27 cellular contexts compared by ENCODE assay signal in genomic region chr4:122163301-122163700, GRCh38. TPM values are rescaled to one million over a fixed set of nuclear protein-coding genes. Genes with fewer than 3 reads are reported as not detected.
DNase-seq lines count a peak whose midpoint lies in the region; ATAC-seq, FAIRE-seq and TF ChIP-seq lines count a peak whose summit lies in the region.
"Had no signal": no experiment of that assay in that cellular context is flagged by ENCODE, and none has a peak within 500 bp of the region (broad histone marks: within the 10 kb centered on the region; RNA-seq: fewer than 3 reads in every experiment).

No MANE protein-coding gene starts in this region.

- H3K9me3 Mint-ChIP-seq in activated T-helper 17 cell treated with anti-CD3 and anti-CD28 coated beads, Interleukin-2, amount 50 U/mL, for 72 hours, result no peaks in the 10 kb centered on the region
- no peaks in the 10 kb centered on the region for H3K9me3 Mint-ChIP-seq in activated naive CD4-positive, alpha-beta T cell treated with anti-CD3 and anti-CD28 coated beads for 36 hours
- H3K9me3 Mint-ChIP-seq: activated T-cell treated with anti-CD3 and anti-CD28 coated beads, Interleukin-2, amount 50 U/mL, for 24 hours; natural killer cell; T-cell had no signal

- H3K36me3 Mint-ChIP-seq in activated T-helper 17 cell treated with anti-CD3 and anti-CD28 coated beads, Interleukin-2, amount 50 U/mL, for 72 hours (ENCODE audit: low read depth), result peaks cover 29% of the 10 kb centered on the region
- peaks cover 8% of the 10 kb centered on the region for H3K36me3 Mint-ChIP-seq in activated naive CD4-positive, alpha-beta T cell treated with anti-CD3 and anti-CD28 coated beads for 36 hours (ENCODE audit: low read depth)
- H3K36me3 Mint-ChIP-seq: natural killer cell had no signal

- peak overlapping the region; percentile 25 for H3K27ac Mint-ChIP-seq in activated T-helper 17 cell treated with anti-CD3 and anti-CD28 coated beads, Interleukin-2, amount 50 U/mL, for 72 hours
- no peak overlapping the region for H3K27ac Mint-ChIP-seq in activated naive CD4-positive, alpha-beta T cell treated with anti-CD3 and anti-CD28 coated beads for 36 hours
- H3K27ac Mint-ChIP-seq: activated CD8-positive, alpha-beta T cell treated with anti-CD3 and anti-CD28 coated beads, Interleukin-2, amount 10 ng/mL, durations not matched to agents 7 days and 5 days; activated T-cell treated with anti-CD3 and anti-CD28 coated beads, Interleukin-2, amount 50 U/mL, for 24 hours; T-cell had no signal

- H3K36me3 ChIP-seq in pancreas, result no peaks in the 10 kb centered on the region
- H3K36me3 ChIP-seq: colonic mucosa, vagina had no signal

- intact Hi-C loops in pancreas (cut with DNase I), result no loop called here
- intact Hi-C loops in activated naive CD4-positive, alpha-beta T cell treated with anti-CD3 and anti-CD28 coated beads for 36 hours (cut with micrococcal nuclease), result no loop called here

- CTCF ChIA-PET in activated naive CD4-positive, alpha-beta T cell treated with anti-CD3 and anti-CD28 coated beads for 36 hours (lab: Charles Lee), result no interaction called here

- WGBS in pancreas, 2 donors, result 37 to 45% methylated on average over 3 of the region's 3 CpGs

- TF ChIP-seq CTCF in pancreas (IDR thresholded peaks at IDR 0.05), result no peak

- no peaks in the 10 kb centered on the region for H3K27me3 Mint-ChIP-seq in activated T-helper 17 cell treated with anti-CD3 and anti-CD28 coated beads, Interleukin-2, amount 50 U/mL, for 72 hours
- no peaks in the 10 kb centered on the region for H3K27me3 Mint-ChIP-seq in activated naive CD4-positive, alpha-beta T cell treated with anti-CD3 and anti-CD28 coated beads for 36 hours (ENCODE audit: low read depth)
- H3K27me3 Mint-ChIP-seq: activated T-cell treated with anti-CD3 and anti-CD28 coated beads, Interleukin-2, amount 50 U/mL, for 24 hours; T-cell had no signal

- no peaks in the 10 kb centered on the region for H3K27me3 ChIP-seq in pancreas
- H3K27me3 ChIP-seq: BLaER1 treated with 17β-estradiol and CSF1 and Interleukin-3, amounts not matched to agents 10 nM and 100 nM; colonic mucosa; foreskin keratinocyte; hepatocyte; SJSA1; testis; vagina had no signal

- no peak overlapping the region for H3K4me3 Mint-ChIP-seq in activated T-helper 17 cell treated with anti-CD3 and anti-CD28 coated beads, Interleukin-2, amount 50 U/mL, for 72 hours
- no peak overlapping the region for H3K4me3 Mint-ChIP-seq in activated naive CD4-positive, alpha-beta T cell treated with anti-CD3 and anti-CD28 coated beads for 36 hours
- H3K4me3 Mint-ChIP-seq: activated CD8-positive, alpha-beta T cell treated with anti-CD3 and anti-CD28 coated beads, Interleukin-2, amount 10 ng/mL, durations not matched to agents 7 days and 5 days; activated T-cell treated with anti-CD3 and anti-CD28 coated beads, Interleukin-2, amount 50 U/mL, for 24 hours; natural killer cell; T-cell had no signal

- no peak overlapping the region for H3K27ac ChIP-seq in pancreas
- H3K27ac ChIP-seq: BLaER1 treated with 17β-estradiol and CSF1 and Interleukin-3, amounts not matched to agents 10 nM and 100 nM; colonic mucosa; foreskin keratinocyte; hepatocyte; left ventricle myocardium inferior; SJSA1; testis; vagina had no signal

- no peaks in the 10 kb centered on the region for H3K9me3 ChIP-seq in pancreas
- H3K9me3 ChIP-seq: colonic mucosa, left ventricle myocardium inferior, SJSA1, testis, vagina had no signal

- no peak for ATAC-seq in activated T-helper 17 cell treated with anti-CD3 and anti-CD28 coated beads, Interleukin-2, amount 50 U/mL, for 72 hours (replicated peaks)
- peak; percentile 81 to 95 (median 89) for ATAC-seq in pancreas
- no peak for ATAC-seq in GM19397 (IDR thresholded peaks at IDR 0.05; ENCODE audit: unreplicated experiment)
- ATAC-seq: activated CD8-positive, alpha-beta T cell treated with anti-CD3 and anti-CD28 coated beads, Interleukin-2, amount 10 ng/mL, durations not matched to agents 7 days and 5 days; esophagus mucosa; foreskin keratinocyte; HCT116; natural killer cell; right cardiac atrium; T-cell had no signal

- peaks cover 20% of the 10 kb centered on the region for H3K4me1 Mint-ChIP-seq in activated T-helper 17 cell treated with anti-CD3 and anti-CD28 coated beads, Interleukin-2, amount 50 U/mL, for 72 hours
- H3K4me1 Mint-ChIP-seq in activated naive CD4-positive, alpha-beta T cell treated with anti-CD3 and anti-CD28 coated beads for 36 hours (ENCODE audit: low read depth), result peaks cover 23% of the 10 kb centered on the region

- H3K4me3 ChIP-seq in pancreas, result no peak overlapping the region
- H3K4me3 ChIP-seq: BLaER1 treated with 17β-estradiol and CSF1 and Interleukin-3, amounts not matched to agents 10 nM and 100 nM; colonic mucosa; hepatocyte; left ventricle myocardium inferior; SJSA1; testis; vagina had no signal

- H3K4me1 ChIP-seq in pancreas, result peaks cover 5 to 20% (median 18%) of the 10 kb centered on the region in 3 donors
- H3K4me1 ChIP-seq: foreskin keratinocyte, SJSA1, testis, vagina had no signal

- DNase-seq in NCI-H748 (lab: John Stamatoyannopoulos, UW; ENCODE audit: unreplicated experiment), result peak; percentile 39
- DNase-seq in NCI-H748 treated with DMSO at 0.1 percent for 48 hours (lab: John Stamatoyannopoulos, UW), result no peak
- peak; percentile 49 for DNase-seq in NCI-H146 treated with DMSO at 0.1 percent for 48 hours (lab: John Stamatoyannopoulos, UW; ENCODE audit: unreplicated experiment)
- peak in 2 of 6 donors; percentile 25 to 29 for DNase-seq in pancreas
- DNase-seq in activated CD8-positive, alpha-beta memory T cell treated with anti-CD3 and anti-CD28 coated beads for 24 hours, result no peak
- no peak for DNase-seq in activated naive CD4-positive, alpha-beta T cell treated with anti-CD3 and anti-CD28 coated beads for 36 hours
- DNase-seq: activated CD4-positive, CD25-positive, alpha-beta regulatory T cell; activated CD8-positive, alpha-beta T cell treated with anti-CD3 and anti-CD28 coated beads, Interleukin-2, amount 10 ng/mL, durations not matched to agents 7 days and 5 days; activated naive CD4-positive, alpha-beta T cell treated with Interleukin-2 at 50 U/mL for 16 hours; activated T-cell treated with anti-CD3 and anti-CD28 coated beads, Interleukin-2, amount 50 U/mL, for 24 hours; foreskin keratinocyte; left ventricle myocardium inferior; natural killer cell; right cardiac atrium; stimulated activated CD4-positive, alpha-beta T cell treated with anti-CD3 and anti-CD28 coated beads, Interleukin-4, amount 100 ng/mL, for 24 hours; stimulated activated naive CD4-positive, alpha-beta T cell treated with Interleukin-2 at 50 U/mL for 16 hours; T-cell; testis had no signal

- FAIRE-seq in pancreas (lab: Jason Lieb, UNC), result no peak

RNA-seq across cellular contexts. Expression of gene BLTP1, which starts 11.2 kb away (rescaled TPM):
- 10 to 100 TPM; 43.2 to 49.9 TPM for total RNA-seq in activated T-helper 17 cell treated with anti-CD3 and anti-CD28 coated beads, Interleukin-2, amount 50 U/mL, for 72 hours
- total RNA-seq in pancreas, result 10 to 100 TPM; 22.1 to 41.3 (median 32.7) TPM
- 10 to 100 TPM in 1 of 2 donors, 1 to 10 TPM in 1; 8.6 to 23.0 TPM for polyA plus RNA-seq in pancreas
- 10 to 100 TPM; 20.5 to 23.6 TPM for total RNA-seq in activated naive CD4-positive, alpha-beta T cell treated with anti-CD3 and anti-CD28 coated beads for 36 hours

Comparison
In these comparisons a context has a peak if more than half of its experiments do, and no peak if none do; other contexts are left out.
1. DNase-seq: peak in NCI-H748 (single experiment) and NCI-H146 treated with DMSO at 0.1 percent for 48 hours (single experiment); none in NCI-H748 treated with DMSO at 0.1 percent for 48 hours (single experiment), activated CD8-positive, alpha-beta memory T cell treated with anti-CD3 and anti-CD28 coated beads for 24 hours (single experiment) and activated naive CD4-positive, alpha-beta T cell treated with anti-CD3 and anti-CD28 coated beads for 36 hours (single experiment).
2. ATAC-seq: peak in pancreas (4 of 4); none in activated T-helper 17 cell treated with anti-CD3 and anti-CD28 coated beads, Interleukin-2, amount 50 U/mL, for 72 hours (single experiment) and GM19397 (single experiment).